In the genomic region with DNA sequence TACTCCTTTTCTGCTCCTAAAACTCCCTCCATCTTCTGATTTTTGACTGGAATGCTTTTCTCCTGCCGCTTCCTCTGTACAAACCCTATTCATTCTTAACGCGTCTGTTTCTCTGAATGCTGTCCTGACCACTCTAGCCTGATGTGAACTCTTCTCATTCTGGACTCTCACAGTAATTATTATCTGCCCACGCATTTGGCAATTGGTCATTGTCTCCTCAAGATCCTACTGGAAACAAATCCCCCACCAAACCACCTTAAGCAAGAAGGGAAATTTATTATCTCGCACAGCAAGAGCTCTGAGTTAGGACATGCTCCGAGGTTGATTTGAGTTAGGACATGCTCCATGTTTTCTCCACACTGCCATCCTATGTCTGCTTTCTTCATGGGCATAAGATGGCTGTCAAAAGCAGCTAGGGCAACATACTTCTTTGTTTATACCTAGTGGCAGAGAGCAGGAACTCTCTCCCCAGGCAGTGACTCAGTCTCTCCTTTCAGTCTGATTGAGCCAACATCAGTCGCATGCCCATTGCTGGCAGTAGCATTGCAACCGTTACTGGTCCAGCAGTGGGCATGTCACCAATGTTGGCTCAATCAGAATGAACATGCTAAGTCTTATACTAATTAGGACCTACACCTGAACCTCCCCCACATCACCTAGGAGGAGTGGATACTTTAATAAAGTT, we compare ENCODE assay signal across 1 cellular context.
TF ChIP-seq lines count a peak whose summit lies in the region.

No MANE protein-coding gene starts in this region.

TF ChIP-seq in GM12878, 131 proteins besides CTCF, POLR2A, EP300 and RAD21:
- TF ChIP-seq, protein P1, sequence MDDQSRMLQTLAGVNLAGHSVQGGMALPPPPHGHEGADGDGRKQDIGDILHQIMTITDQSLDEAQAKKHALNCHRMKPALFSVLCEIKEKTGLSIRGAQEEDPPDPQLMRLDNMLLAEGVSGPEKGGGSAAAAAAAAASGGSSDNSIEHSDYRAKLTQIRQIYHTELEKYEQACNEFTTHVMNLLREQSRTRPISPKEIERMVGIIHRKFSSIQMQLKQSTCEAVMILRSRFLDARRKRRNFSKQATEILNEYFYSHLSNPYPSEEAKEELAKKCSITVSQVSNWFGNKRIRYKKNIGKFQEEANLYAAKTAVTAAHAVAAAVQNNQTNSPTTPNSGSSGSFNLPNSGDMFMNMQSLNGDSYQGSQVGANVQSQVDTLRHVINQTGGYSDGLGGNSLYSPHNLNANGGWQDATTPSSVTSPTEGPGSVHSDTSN (IDR thresholded peaks at IDR 0.05; ENCODE audit: insufficient replicate concordance, low read depth, low read length) = peak; percentile 22
- TF ChIP-seq, protein P2, sequence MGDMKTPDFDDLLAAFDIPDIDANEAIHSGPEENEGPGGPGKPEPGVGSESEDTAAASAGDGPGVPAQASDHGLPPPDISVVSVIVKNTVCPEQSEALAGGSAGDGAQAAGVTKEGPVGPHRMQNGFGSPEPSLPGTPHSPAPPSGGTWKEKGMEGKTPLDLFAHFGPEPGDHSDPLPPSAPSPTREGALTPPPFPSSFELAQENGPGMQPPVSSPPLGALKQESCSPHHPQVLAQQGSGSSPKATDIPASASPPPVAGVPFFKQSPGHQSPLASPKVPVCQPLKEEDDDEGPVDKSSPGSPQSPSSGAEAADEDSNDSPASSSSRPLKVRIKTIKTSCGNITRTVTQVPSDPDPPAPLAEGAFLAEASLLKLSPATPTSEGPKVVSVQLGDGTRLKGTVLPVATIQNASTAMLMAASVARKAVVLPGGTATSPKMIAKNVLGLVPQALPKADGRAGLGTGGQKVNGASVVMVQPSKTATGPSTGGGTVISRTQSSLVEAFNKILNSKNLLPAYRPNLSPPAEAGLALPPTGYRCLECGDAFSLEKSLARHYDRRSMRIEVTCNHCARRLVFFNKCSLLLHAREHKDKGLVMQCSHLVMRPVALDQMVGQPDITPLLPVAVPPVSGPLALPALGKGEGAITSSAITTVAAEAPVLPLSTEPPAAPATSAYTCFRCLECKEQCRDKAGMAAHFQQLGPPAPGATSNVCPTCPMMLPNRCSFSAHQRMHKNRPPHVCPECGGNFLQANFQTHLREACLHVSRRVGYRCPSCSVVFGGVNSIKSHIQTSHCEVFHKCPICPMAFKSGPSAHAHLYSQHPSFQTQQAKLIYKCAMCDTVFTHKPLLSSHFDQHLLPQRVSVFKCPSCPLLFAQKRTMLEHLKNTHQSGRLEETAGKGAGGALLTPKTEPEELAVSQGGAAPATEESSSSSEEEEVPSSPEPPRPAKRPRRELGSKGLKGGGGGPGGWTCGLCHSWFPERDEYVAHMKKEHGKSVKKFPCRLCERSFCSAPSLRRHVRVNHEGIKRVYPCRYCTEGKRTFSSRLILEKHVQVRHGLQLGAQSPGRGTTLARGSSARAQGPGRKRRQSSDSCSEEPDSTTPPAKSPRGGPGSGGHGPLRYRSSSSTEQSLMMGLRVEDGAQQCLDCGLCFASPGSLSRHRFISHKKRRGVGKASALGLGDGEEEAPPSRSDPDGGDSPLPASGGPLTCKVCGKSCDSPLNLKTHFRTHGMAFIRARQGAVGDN (IDR thresholded peaks at IDR 0.05) = no peak
